ENCODE assay signal across 12 cellular contexts in genomic region chr1:22414244-22414751, GRCh38. TPM values are rescaled to one million over a fixed set of nuclear protein-coding genes. Genes with fewer than 3 reads are reported as not detected.
A peak's percentile ranks its signal among the peaks of the same experiment; 100 is the strongest.
DNase-seq lines count a peak whose midpoint lies in the region; ATAC-seq and TF ChIP-seq lines count a peak whose summit lies in the region.
"Had no signal": no experiment of that assay in that cellular context is flagged by ENCODE, and none has a peak within 500 bp of the region (broad histone marks: within the 10 kb centered on the region; RNA-seq: fewer than 3 reads in every experiment).

No MANE protein-coding gene starts in this region.

- no peaks in the 10 kb centered on the region for H3K9me3 Mint-ChIP-seq in endodermal cell

- H3K36me3 Mint-ChIP-seq in endodermal cell (ENCODE audit: low read depth): no peaks in the 10 kb centered on the region

- peak overlapping the region; percentile 49 for H3K27ac Mint-ChIP-seq in endodermal cell

- H3K27ac ChIP-seq in endodermal cell (ENCODE audit: low read depth, low read length): no peak overlapping the region
- H3K27ac ChIP-seq in osteoblast (ENCODE audit: low read depth, low read length): no peak overlapping the region
- H3K27ac ChIP-seq: tibial nerve had no signal

- H3K4me3 Mint-ChIP-seq in endodermal cell: no peak overlapping the region

- DNase-seq in EH (ENCODE audit: low read depth) (peak; percentile 21), NCI-H345 (lab: John Stamatoyannopoulos, UW) (peak; percentile 62), endodermal cell (no peak), osteoblast (ENCODE audit: insufficient read length, low spot score, missing footprints) (peak; percentile 73), nucleus accumbens (lab: John Stamatoyannopoulos, UW) (no peak), iPS-NIHi11 (ENCODE audit: low spot score) (no peak)
- no peak for DNase-seq in activated effector memory CD4-positive, alpha-beta T cell treated with Interleukin-2 at 50 U/mL for 16 hours
- DNase-seq: activated gamma-delta T cell treated with Interleukin-2 at 50 U/mL for 16 hours, hippocampal formation, occipital lobe had no signal

- TF ChIP-seq CTCF in endodermal cell (conservative IDR thresholded peaks at IDR 0.05): no peak
- no peak for TF ChIP-seq CTCF in osteoblast (IDR thresholded peaks at IDR 0.05; ENCODE audit: extremely low read depth, low read depth, low read length)

- no peak for ATAC-seq in GM18498 (IDR thresholded peaks at IDR 0.05; ENCODE audit: unreplicated experiment)

- H3K27me3 ChIP-seq in endodermal cell (ENCODE audit: control insufficient read depth, insufficient read depth, low read length, poor library complexity, severe bottlenecking) (no peaks in the 10 kb centered on the region), osteoblast (ENCODE audit: insufficient read depth, low read length) (peaks cover 12% of the 10 kb centered on the region)

- no peak overlapping the region for H3K4me3 ChIP-seq in endodermal cell (ENCODE audit: low read length)
- H3K4me3 ChIP-seq in osteoblast (ENCODE audit: insufficient read depth, low read length): no peak overlapping the region
- H3K4me3 ChIP-seq: tibial nerve had no signal

- H4K20me1 ChIP-seq in osteoblast (ENCODE audit: insufficient read depth, low read length): peaks cover 3% of the 10 kb centered on the region

- H3K4me2 ChIP-seq in osteoblast (ENCODE audit: insufficient read depth, low read length): peak overlapping the region; percentile 42

- H3K79me2 ChIP-seq in osteoblast (ENCODE audit: insufficient read depth, low read length): no peaks in the 10 kb centered on the region

- H3K4me1 ChIP-seq in endodermal cell (ENCODE audit: control insufficient read depth, insufficient read depth, low read length): no peaks in the 10 kb centered on the region
- peaks cover 27% of the 10 kb centered on the region for H3K4me1 ChIP-seq in osteoblast (ENCODE audit: insufficient read depth, low read length)

- H3K9me3 ChIP-seq in endodermal cell (ENCODE audit: control insufficient read depth, low read length) (no peaks in the 10 kb centered on the region), osteoblast (ENCODE audit: low read depth, low read length) (no peaks in the 10 kb centered on the region)
- H3K9me3 ChIP-seq: tibial nerve had no signal

- 79 to 91% methylated on average over 6 to 11 of the region's 11 CpGs for WGBS in endodermal cell (ENCODE audit: insufficient coverage in 1 of 2, insufficient read length in 1 of 2), 2 experiments

- no peak overlapping the region for H3K9ac ChIP-seq in endodermal cell (ENCODE audit: extremely low read depth, low read length, poor library complexity, severe bottlenecking)

- peaks cover 12% of the 10 kb centered on the region for H3K4me1 Mint-ChIP-seq in endodermal cell

- H3K36me3 ChIP-seq in endodermal cell (ENCODE audit: control insufficient read depth, insufficient read depth, low read length) (no peaks in the 10 kb centered on the region), osteoblast (ENCODE audit: insufficient read depth, low read length) (no peaks in the 10 kb centered on the region)
- H3K36me3 ChIP-seq: tibial nerve had no signal

- H2AFZ ChIP-seq in osteoblast (ENCODE audit: low read length): peak overlapping the region; percentile 60

- peaks cover 4% of the 10 kb centered on the region for H3K27me3 Mint-ChIP-seq in endodermal cell (ENCODE audit: insufficient read depth)

RNA-seq across cellular contexts. Expression of gene ZBTB40, which starts 37.4 kb away (rescaled TPM):
- total RNA-seq in endodermal cell: 10 to 100 TPM; 18.5 to 29.7 TPM
- 13.3 TPM for polyA plus RNA-seq in endodermal cell (2013, experiment 1 of 2)
- polyA plus RNA-seq in endodermal cell (2013, experiment 2 of 2): 12.6 TPM
- total RNA-seq in osteoblast: 13.8 and 16.3 TPM in 2 replicates

Comparison
In these comparisons a context has a peak if more than half of its experiments do, and no peak if none do; other contexts are left out.
1. DNase-seq: peak in EH (single experiment), NCI-H345 (single experiment) and osteoblast (single experiment); none in endodermal cell (single experiment), nucleus accumbens (0 of 56), iPS-NIHi11 (single experiment) and activated effector memory CD4-positive, alpha-beta T cell treated with Interleukin-2 at 50 U/mL for 16 hours (single experiment).